9 cellular contexts compared by ENCODE assay signal in genomic region chr6:107971181-107971580, GRCh38.
"Had no signal": no experiment of that assay in that cellular context is flagged by ENCODE, and none has a peak within 500 bp of the region (broad histone marks: within the 10 kb centered on the region; RNA-seq: fewer than 3 reads in every experiment).

No MANE protein-coding gene starts in this region.

- H3K36me3 ChIP-seq: HAP-1 had no signal

- H3K4me3 ChIP-seq: GM23248, GM23338, HAP-1 had no signal

- H3K27ac Mint-ChIP-seq: GM23338, H9, HFFc6 had no signal

- H3K4me3 Mint-ChIP-seq: GM23338, H9, HFFc6 had no signal

- H3K27ac ChIP-seq: GM23248 had no signal

- H3K4me1 ChIP-seq: HAP-1 had no signal

- H3K9ac ChIP-seq: GM23248 had no signal

- DNase-seq: GM23248, GOT3, H7, H9, HCEC 1CT, HFFc6 had no signal

- ATAC-seq: GM23338, HCT116 had no signal

- H3K9me3 ChIP-seq: HAP-1 had no signal

- H2AFZ ChIP-seq: GM23248, GM23338 had no signal

- H3K4me2 ChIP-seq: GM23338 had no signal

- H3K9me3 Mint-ChIP-seq: GM23338, H9, HFFc6 had no signal
